In genomic region chr1:65694933-65695332, GRCh38 we compare ENCODE assay signal across 24 cellular contexts.
"Had no signal": no experiment of that assay in that cellular context is flagged by ENCODE, and none has a peak within 500 bp of the region (broad histone marks: within the 10 kb centered on the region; RNA-seq: fewer than 3 reads in every experiment).

No MANE protein-coding gene starts in this region.

- ATAC-seq: activated CD4-positive, alpha-beta T cell treated with anti-CD3 and anti-CD28 coated beads for 36 hours; activated T-helper 17 cell treated with anti-CD3 and anti-CD28 coated beads, Interleukin-2, amount 50 U/mL, for 72 hours; Right ventricle myocardium inferior; T-cell had no signal

- DNase-seq: activated CD4-positive, alpha-beta memory T cell treated with anti-CD3 and anti-CD28 coated beads, Interleukin-2, amount 10 ng/mL, durations not matched to agents 7 days and 5 days; activated CD4-positive, alpha-beta T cell treated with anti-CD3 and anti-CD28 coated beads for 36 hours; activated CD4-positive, alpha-beta T cell treated with anti-CD3 and anti-CD28 coated beads, Interleukin-2, amount 50 U/mL, for 1 hour; activated gamma-delta T cell; activated naive CD4-positive, alpha-beta T cell treated with anti-CD3 and anti-CD28 coated beads for 36 hours; activated T-cell treated with anti-CD3 and anti-CD28 coated beads for 4 hours; activated T-cell treated with anti-CD3 and anti-CD28 coated beads, Interleukin-2, amount 50 U/mL, for 48 hours; anterior cingulate cortex; cerebellar nuclear complex; KG1; NCI-H1048; NCI-H146; NCI-H187 treated with DMSO at 0.1 percent for 48 hours; NCI-H2081 treated with DMSO at 0.1 percent for 48 hours; NCI-H446; NCI-H524; RPMI8226; T-cell; T-helper 2 cell; T1000; WERI-Rb-1 had no signal

- H3K36me3 ChIP-seq: WERI-Rb-1 had no signal

- H3K27ac ChIP-seq: SK-N-MC, WERI-Rb-1 had no signal

- H3K4me3 ChIP-seq: SK-N-MC had no signal
